ENCODE assay signal across 1 cellular context in genomic region chr7:99579281-99579955, GRCh38.
A peak's percentile ranks its signal among the peaks of the same experiment; 100 is the strongest.
TF ChIP-seq lines count a peak whose summit lies in the region.

No MANE protein-coding gene starts in this region.

TF ChIP-seq in HepG2, 621 proteins besides CTCF, POLR2A, EP300 and RAD21:
- TF ChIP-seq POLR2G (IDR thresholded peaks at IDR 0.05; ENCODE audit: low read depth, low read length) (peak; percentile 18; the same call in 1 of the 2 replicates), CBX2 (IDR thresholded peaks at IDR 0.05; ENCODE audit: low read depth, low read length) (no peak), CBX2 (CRISPR knock-in tag; IDR thresholded peaks at IDR 0.05; ENCODE audit: low read depth) (no peak)
- TF ChIP-seq, protein P1, sequence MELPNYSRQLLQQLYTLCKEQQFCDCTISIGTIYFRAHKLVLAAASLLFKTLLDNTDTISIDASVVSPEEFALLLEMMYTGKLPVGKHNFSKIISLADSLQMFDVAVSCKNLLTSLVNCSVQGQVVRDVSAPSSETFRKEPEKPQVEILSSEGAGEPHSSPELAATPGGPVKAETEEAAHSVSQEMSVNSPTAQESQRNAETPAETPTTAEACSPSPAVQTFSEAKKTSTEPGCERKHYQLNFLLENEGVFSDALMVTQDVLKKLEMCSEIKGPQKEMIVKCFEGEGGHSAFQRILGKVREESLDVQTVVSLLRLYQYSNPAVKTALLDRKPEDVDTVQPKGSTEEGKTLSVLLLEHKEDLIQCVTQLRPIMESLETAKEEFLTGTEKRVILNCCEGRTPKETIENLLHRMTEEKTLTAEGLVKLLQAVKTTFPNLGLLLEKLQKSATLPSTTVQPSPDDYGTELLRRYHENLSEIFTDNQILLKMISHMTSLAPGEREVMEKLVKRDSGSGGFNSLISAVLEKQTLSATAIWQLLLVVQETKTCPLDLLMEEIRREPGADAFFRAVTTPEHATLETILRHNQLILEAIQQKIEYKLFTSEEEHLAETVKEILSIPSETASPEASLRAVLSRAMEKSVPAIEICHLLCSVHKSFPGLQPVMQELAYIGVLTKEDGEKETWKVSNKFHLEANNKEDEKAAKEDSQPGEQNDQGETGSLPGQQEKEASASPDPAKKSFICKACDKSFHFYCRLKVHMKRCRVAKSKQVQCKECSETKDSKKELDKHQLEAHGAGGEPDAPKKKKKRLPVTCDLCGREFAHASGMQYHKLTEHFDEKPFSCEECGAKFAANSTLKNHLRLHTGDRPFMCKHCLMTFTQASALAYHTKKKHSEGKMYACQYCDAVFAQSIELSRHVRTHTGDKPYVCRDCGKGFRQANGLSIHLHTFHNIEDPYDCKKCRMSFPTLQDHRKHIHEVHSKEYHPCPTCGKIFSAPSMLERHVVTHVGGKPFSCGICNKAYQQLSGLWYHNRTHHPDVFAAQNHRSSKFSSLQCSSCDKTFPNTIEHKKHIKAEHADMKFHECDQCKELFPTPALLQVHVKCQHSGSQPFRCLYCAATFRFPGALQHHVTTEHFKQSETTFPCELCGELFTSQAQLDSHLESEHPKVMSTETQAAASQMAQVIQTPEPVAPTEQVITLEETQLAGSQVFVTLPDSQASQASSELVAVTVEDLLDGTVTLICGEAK (IDR thresholded peaks at IDR 0.05), result peak; percentile 55
- TF ChIP-seq, protein P1 (CRISPR knock-in tag; IDR thresholded peaks at IDR 0.05), result no peak
